In the genomic region with DNA sequence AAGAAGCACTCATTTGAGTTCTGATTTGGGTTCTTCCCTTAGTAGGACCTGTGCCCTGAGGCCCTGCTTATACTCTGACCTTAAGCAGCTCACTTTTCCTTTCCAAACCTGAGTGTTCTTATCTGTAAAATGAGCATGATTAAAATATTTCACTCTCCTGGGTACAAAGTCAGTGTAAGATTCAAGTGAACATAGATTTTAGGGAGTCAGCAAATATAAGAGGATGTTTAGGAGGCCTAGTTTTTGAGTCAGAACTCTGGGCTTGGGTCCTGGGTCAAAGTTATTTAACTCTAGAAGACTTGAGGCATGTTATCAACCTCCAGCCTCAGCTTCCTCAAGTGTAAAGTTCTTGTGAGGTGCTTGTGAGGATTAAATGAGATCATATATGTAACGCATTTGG, we compare ENCODE assay signal across 23 cellular contexts. TPM values are rescaled to one million over a fixed set of nuclear protein-coding genes. Genes with fewer than 3 reads are reported as not detected.
DNase-seq lines count a peak whose midpoint lies in the region; ATAC-seq and TF ChIP-seq lines count a peak whose summit lies in the region.
"Had no signal": no experiment of that assay in that cellular context is flagged by ENCODE, and none has a peak within 500 bp of the region (broad histone marks: within the 10 kb centered on the region; RNA-seq: fewer than 3 reads in every experiment).

No MANE protein-coding gene starts in this region.

- H3K4me1 Mint-ChIP-seq in brain: peaks cover 51% of the 10 kb centered on the region
- peaks cover 46% of the 10 kb centered on the region for H3K4me1 Mint-ChIP-seq in mesothelial cell of epicardium
- peaks cover 32% of the 10 kb centered on the region for H3K4me1 Mint-ChIP-seq in glutamatergic neuron (ENCODE audit: low read depth, unreplicated experiment)
- peaks cover 5% of the 10 kb centered on the region for H3K4me1 Mint-ChIP-seq in stimulated activated naive CD8-positive, alpha-beta T cell treated with anti-CD3 and anti-CD28 coated beads, Interleukin-15, amount 100 ng/mL, for 72 hours
- H3K4me1 Mint-ChIP-seq: activated CD4-positive, alpha-beta T cell treated with anti-CD3 and anti-CD28 coated beads for 36 hours; activated CD8-positive, alpha-beta memory T cell treated with anti-CD3 and anti-CD28 coated beads, Interleukin-2, amount 10 ng/mL, durations not matched to agents 7 days and 5 days; immature natural killer cell; natural killer cell had no signal

- H3K9me3 Mint-ChIP-seq in brain (peaks cover 0 to 8% (median 0%) of the 10 kb centered on the region in 5 experiments), mesothelial cell of epicardium (no peaks in the 10 kb centered on the region), glutamatergic neuron (ENCODE audit: unreplicated experiment) (peaks cover 4% of the 10 kb centered on the region)
- no peaks in the 10 kb centered on the region for H3K9me3 Mint-ChIP-seq in stimulated activated naive CD8-positive, alpha-beta T cell treated with anti-CD3 and anti-CD28 coated beads, Interleukin-15, amount 100 ng/mL, for 72 hours
- H3K9me3 Mint-ChIP-seq: activated T-helper 2 cell treated with anti-CD3 and anti-CD28 coated beads, Interferon-gamma antibody, Interleukin-2, Interleukin-4, amounts not matched to agents 10 μg/mL and 5 μg/mL and 100 μg/mL, durations not matched to agents 14 hours and 24 hours and 36 hours; immature natural killer cell; natural killer cell; stimulated activated naive CD8-positive, alpha-beta T cell treated with anti-CD3 and anti-CD28 coated beads, Interleukin-15, Interleukin-2, amounts not matched to agents 100 ng/mL and 50 ng/mL, for 24 hours had no signal

- H3K27ac Mint-ChIP-seq in brain (peak overlapping the region in 3 of 5 experiments; percentile 52 to 96 (median 52)), mesothelial cell of epicardium (peak overlapping the region; percentile 98), glutamatergic neuron (ENCODE audit: unreplicated experiment) (no peak overlapping the region)
- no peak overlapping the region for H3K27ac Mint-ChIP-seq in stimulated activated naive CD8-positive, alpha-beta T cell treated with anti-CD3 and anti-CD28 coated beads, Interleukin-15, amount 100 ng/mL, for 72 hours
- H3K27ac Mint-ChIP-seq: activated CD4-positive, alpha-beta T cell treated with anti-CD3 and anti-CD28 coated beads for 36 hours; activated CD8-positive, alpha-beta memory T cell treated with anti-CD3 and anti-CD28 coated beads, Interleukin-2, amount 10 ng/mL, durations not matched to agents 7 days and 5 days; activated T-helper 2 cell treated with anti-CD3 and anti-CD28 coated beads, Interferon-gamma antibody, Interleukin-2, Interleukin-4, amounts not matched to agents 10 μg/mL and 5 μg/mL and 100 μg/mL, durations not matched to agents 14 hours and 24 hours and 36 hours; immature natural killer cell; natural killer cell; stimulated activated naive CD8-positive, alpha-beta T cell treated with anti-CD3 and anti-CD28 coated beads, Interleukin-15, Interleukin-2, amounts not matched to agents 100 ng/mL and 50 ng/mL, for 24 hours had no signal

- H3K9me3 ChIP-seq in Panc1 (ENCODE audit: control insufficient read depth, insufficient read depth, low read depth, low read length) (no peaks in the 10 kb centered on the region), thoracic aorta (no peaks in the 10 kb centered on the region)
- H3K9me3 ChIP-seq: BE2C, psoas muscle, SJSA1 had no signal

- H3K4me3 Mint-ChIP-seq in brain (no peak overlapping the region), mesothelial cell of epicardium (no peak overlapping the region), glutamatergic neuron (ENCODE audit: unreplicated experiment) (no peak overlapping the region)
- no peak overlapping the region for H3K4me3 Mint-ChIP-seq in stimulated activated naive CD8-positive, alpha-beta T cell treated with anti-CD3 and anti-CD28 coated beads, Interleukin-15, amount 100 ng/mL, for 72 hours
- H3K4me3 Mint-ChIP-seq: activated CD4-positive, alpha-beta T cell treated with anti-CD3 and anti-CD28 coated beads for 36 hours; activated CD8-positive, alpha-beta memory T cell treated with anti-CD3 and anti-CD28 coated beads, Interleukin-2, amount 10 ng/mL, durations not matched to agents 7 days and 5 days; immature natural killer cell; natural killer cell; stimulated activated naive CD8-positive, alpha-beta T cell treated with anti-CD3 and anti-CD28 coated beads, Interleukin-15, Interleukin-2, amounts not matched to agents 100 ng/mL and 50 ng/mL, for 24 hours had no signal

- no TSS peak for BruUV-seq in Panc1 (replicated peaks; lab: Mats Ljungman, UMichigan)

- H3K27ac ChIP-seq in Panc1 (ENCODE audit: low read length) (peak overlapping the region; percentile 72), thoracic aorta (peak overlapping the region; percentile 97 to 98)

- H3K36me3 Mint-ChIP-seq in brain (no peaks in the 10 kb centered on the region), mesothelial cell of epicardium (no peaks in the 10 kb centered on the region), glutamatergic neuron (ENCODE audit: unreplicated experiment) (no peaks in the 10 kb centered on the region)
- H3K36me3 Mint-ChIP-seq: activated CD8-positive, alpha-beta memory T cell treated with anti-CD3 and anti-CD28 coated beads, Interleukin-2, amount 10 ng/mL, durations not matched to agents 7 days and 5 days; immature natural killer cell; natural killer cell had no signal

- no peak for DNase-seq in Panc1 (ENCODE audit: low read depth, low spot score)
- DNase-seq in mesothelial cell of epicardium (ENCODE audit: low spot score in 2 of 2, unreplicated experiment in 2 of 2): no peak
- DNase-seq in thoracic aorta (ENCODE audit: low spot score): no peak
- DNase-seq in glutamatergic neuron: no peak
- no peak for DNase-seq in HUDEP-2 (lab: John Stamatoyannopoulos, UW; ENCODE audit: unreplicated experiment in 76 of 76)
- DNase-seq in stimulated activated naive CD8-positive, alpha-beta T cell treated with anti-CD3 and anti-CD28 coated beads, Interleukin-15, amount 100 ng/mL, for 72 hours: no peak
- DNase-seq: activated CD4-positive, alpha-beta T cell treated with anti-CD3 and anti-CD28 coated beads for 36 hours; activated CD8-positive, alpha-beta memory T cell treated with anti-CD3 and anti-CD28 coated beads, Interleukin-2, amount 10 ng/mL, durations not matched to agents 7 days and 5 days; amygdala; BE2C; cortex of kidney; GF-D8; H7; immature natural killer cell; MV-4-11; natural killer cell; NCI-H69; OCI-M1; psoas muscle had no signal

- no peaks in the 10 kb centered on the region for H3K27me3 ChIP-seq in Panc1 (ENCODE audit: control insufficient read depth, insufficient read depth, low read length)
- H3K27me3 ChIP-seq in thoracic aorta (replicated peaks; ENCODE audit: insufficient read depth): no peaks in the 10 kb centered on the region
- H3K27me3 ChIP-seq: BE2C, SJSA1 had no signal

- in situ Hi-C loops in Panc1 (cut with HindIII; ENCODE audit: low pct_unique_long_range_greater_than_20kb, low sequenced_read_pairs): no loop called here

- ATAC-seq in Panc1 (no peak), thoracic aorta (ENCODE audit: insufficient number of reproducible peaks, low FRiP score, low read depth) (no peak)
- no peak for ATAC-seq in stimulated activated naive CD8-positive, alpha-beta T cell treated with anti-CD3 and anti-CD28 coated beads, Interleukin-15, amount 100 ng/mL, for 72 hours
- ATAC-seq: activated CD4-positive, alpha-beta T cell treated with anti-CD3 and anti-CD28 coated beads for 36 hours; activated CD8-positive, alpha-beta memory T cell treated with anti-CD3 and anti-CD28 coated beads, Interleukin-2, amount 10 ng/mL, durations not matched to agents 7 days and 5 days; natural killer cell; psoas muscle had no signal

- H3K36me3 ChIP-seq in Panc1 (ENCODE audit: control insufficient read depth, insufficient read depth, low read length) (no peaks in the 10 kb centered on the region), thoracic aorta (no peaks in the 10 kb centered on the region)
- H3K36me3 ChIP-seq: BE2C, SJSA1 had no signal

- POLR2A ChIA-PET in Panc1 (lab: Charles Lee): no interaction called here

- H3K27me3 Mint-ChIP-seq in brain: no peaks in the 10 kb centered on the region
- H3K27me3 Mint-ChIP-seq in mesothelial cell of epicardium (ENCODE audit: low read depth): no peaks in the 10 kb centered on the region
- peaks cover 7% of the 10 kb centered on the region for H3K27me3 Mint-ChIP-seq in glutamatergic neuron (ENCODE audit: unreplicated experiment)
- H3K27me3 Mint-ChIP-seq in stimulated activated naive CD8-positive, alpha-beta T cell treated with anti-CD3 and anti-CD28 coated beads, Interleukin-15, amount 100 ng/mL, for 72 hours: no peaks in the 10 kb centered on the region

- H3K4me1 ChIP-seq in Panc1 (ENCODE audit: control insufficient read depth, insufficient read depth, low read length): peaks cover 45% of the 10 kb centered on the region
- H3K4me1 ChIP-seq in thoracic aorta (ENCODE audit: control insufficient read depth in 1 of 2, low read depth in 2 of 2): peaks cover 28 to 59% of the 10 kb centered on the region in 2 donors

- CTCF ChIA-PET in Panc1 (lab: Charles Lee): no interaction called here

- H3K4me3 ChIP-seq in Panc1 (ENCODE audit: low read depth in 2 of 2, low read length in 2 of 2) (no peak overlapping the region), thoracic aorta (no peak overlapping the region)
- H3K4me3 ChIP-seq: SJSA1 had no signal

- TF ChIP-seq CTCF in Panc1 (IDR thresholded peaks at IDR 0.05) (no peak), brain (conservative IDR thresholded peaks at IDR 0.05) (no peak), mesothelial cell of epicardium (IDR thresholded peaks at IDR 0.05; ENCODE audit: unreplicated experiment) (no peak), thoracic aorta (IDR thresholded peaks at IDR 0.05) (no peak), glutamatergic neuron (IDR thresholded peaks at IDR 0.05; ENCODE audit: partially characterized antibody, unreplicated experiment) (no peak)

- intact Hi-C loops in Panc1 (cut with micrococcal nuclease; ENCODE audit: unreplicated experiment): no loop called here

RNA-seq across cellular contexts. Expression of gene SPARC, which starts 8.7 kb away (rescaled TPM):
- total RNA-seq in Panc1 (2021; ENCODE audit: unreplicated experiment) (228 TPM), mesothelial cell of epicardium (2,843 to 2,896 TPM (median 2,890 TPM) in 3 replicates), thoracic aorta (1,000 to 10,000 TPM; 1,654 to 1,851 TPM), glutamatergic neuron (ENCODE audit: unreplicated experiment) (946 TPM)
- 986 TPM for polyA plus RNA-seq in Panc1 (2012; ENCODE audit: insufficient read length)
- polyA plus RNA-seq in brain (ENCODE audit: insufficient read depth, low read depth, low replicate concordance): 920 TPM

Comparison
In these comparisons a context has a peak if more than half of its experiments do, and no peak if none do; other contexts are left out.
1. H3K27ac Mint-ChIP-seq: peak in brain (3 of 5) and mesothelial cell of epicardium (single experiment); none in glutamatergic neuron (single experiment) and stimulated activated naive CD8-positive, alpha-beta T cell treated with anti-CD3 and anti-CD28 coated beads, Interleukin-15, amount 100 ng/mL, for 72 hours (0 of 2).